In genomic region chr9:127522727-127523126, GRCh38 we compare ENCODE assay signal across 10 cellular contexts.
DNase-seq lines count a peak whose midpoint lies in the region; ATAC-seq and TF ChIP-seq lines count a peak whose summit lies in the region.
"Had no signal": no experiment of that assay in that cellular context is flagged by ENCODE, and none has a peak within 500 bp of the region (broad histone marks: within the 10 kb centered on the region; RNA-seq: fewer than 3 reads in every experiment).

No MANE protein-coding gene starts in this region.

- intact Hi-C loops in left ventricle myocardium inferior (cut with micrococcal nuclease): no loop called here

- H3K4me1 ChIP-seq in SJSA1 (replicated peaks) (peaks cover 76% of the 10 kb centered on the region), left ventricle myocardium inferior (peaks cover 88% of the 10 kb centered on the region), skeletal muscle tissue (ENCODE audit: control insufficient read depth in 3 of 3, insufficient read depth in 3 of 3, low read length in 3 of 3) (peaks cover 27 to 36% (median 36%) of the 10 kb centered on the region in 3 donors)

- H3K36me3 ChIP-seq in SJSA1 (peaks cover 86% of the 10 kb centered on the region), left ventricle myocardium inferior (peaks cover 48% of the 10 kb centered on the region), skeletal muscle tissue (ENCODE audit: control insufficient read depth in 3 of 3, insufficient read depth in 3 of 3, low read length in 3 of 3) (peaks cover 19 to 35% (median 23%) of the 10 kb centered on the region in 3 donors)

- H3K27me3 ChIP-seq in SJSA1 (replicated peaks): no peaks in the 10 kb centered on the region
- H3K27me3 ChIP-seq in left ventricle myocardium inferior (ENCODE audit: low read depth): no peaks in the 10 kb centered on the region
- H3K27me3 ChIP-seq in skeletal muscle tissue (ENCODE audit: control insufficient read depth in 3 of 3, insufficient read depth in 3 of 3, low read length in 3 of 3): no peaks in the 10 kb centered on the region

- H3K27ac ChIP-seq in SJSA1 (peak overlapping the region; percentile 96), left ventricle myocardium inferior (replicated peaks) (peak overlapping the region; percentile 90), skeletal muscle tissue (ENCODE audit: low read depth, low read length) (peak overlapping the region; percentile 89)

- no peak overlapping the region for H3K9ac ChIP-seq in skeletal muscle tissue (ENCODE audit: low read depth in 1 of 3, low read length in 3 of 3)

- no peak overlapping the region for H3K4me3 ChIP-seq in SJSA1
- no peak overlapping the region for H3K4me3 ChIP-seq in left ventricle myocardium inferior
- no peak overlapping the region for H3K4me3 ChIP-seq in skeletal muscle tissue (ENCODE audit: low read length in 3 of 3)

- TF ChIP-seq CTCF in left ventricle myocardium inferior (IDR thresholded peaks at IDR 0.05; ENCODE audit: borderline replicate concordance): no peak

- DNase-seq in ELF-1 (ENCODE audit: low read depth, low spot score) (peak; percentile 34), SJSA1 (ENCODE audit: low read depth in 1 of 2, low spot score in 2 of 2) (no peak), left ventricle myocardium inferior (no peak), D341Med (ENCODE audit: low spot score) (no peak)
- DNase-seq in stimulated activated CD8-positive, alpha-beta memory T cell treated with anti-CD3 and anti-CD28 coated beads, Interleukin-4, amount 100 ng/mL, for 48 hours: no peak
- DNase-seq: cortex of kidney, nucleus accumbens had no signal

- H3K9me3 ChIP-seq in SJSA1 (replicated peaks): peaks cover 9% of the 10 kb centered on the region
- peaks cover 14% of the 10 kb centered on the region for H3K9me3 ChIP-seq in left ventricle myocardium inferior (replicated peaks)
- H3K9me3 ChIP-seq in skeletal muscle tissue (ENCODE audit: control insufficient read depth in 3 of 3, low read length in 3 of 3): peaks cover 2 to 10% (median 7%) of the 10 kb centered on the region in 3 donors

- ATAC-seq in HG03025 (IDR thresholded peaks at IDR 0.05; ENCODE audit: low FRiP score, unreplicated experiment): no peak
- no peak for ATAC-seq in GM21786 (IDR thresholded peaks at IDR 0.05; ENCODE audit: unreplicated experiment)
